1 cellular context compared by ENCODE assay signal in the genomic region with DNA sequence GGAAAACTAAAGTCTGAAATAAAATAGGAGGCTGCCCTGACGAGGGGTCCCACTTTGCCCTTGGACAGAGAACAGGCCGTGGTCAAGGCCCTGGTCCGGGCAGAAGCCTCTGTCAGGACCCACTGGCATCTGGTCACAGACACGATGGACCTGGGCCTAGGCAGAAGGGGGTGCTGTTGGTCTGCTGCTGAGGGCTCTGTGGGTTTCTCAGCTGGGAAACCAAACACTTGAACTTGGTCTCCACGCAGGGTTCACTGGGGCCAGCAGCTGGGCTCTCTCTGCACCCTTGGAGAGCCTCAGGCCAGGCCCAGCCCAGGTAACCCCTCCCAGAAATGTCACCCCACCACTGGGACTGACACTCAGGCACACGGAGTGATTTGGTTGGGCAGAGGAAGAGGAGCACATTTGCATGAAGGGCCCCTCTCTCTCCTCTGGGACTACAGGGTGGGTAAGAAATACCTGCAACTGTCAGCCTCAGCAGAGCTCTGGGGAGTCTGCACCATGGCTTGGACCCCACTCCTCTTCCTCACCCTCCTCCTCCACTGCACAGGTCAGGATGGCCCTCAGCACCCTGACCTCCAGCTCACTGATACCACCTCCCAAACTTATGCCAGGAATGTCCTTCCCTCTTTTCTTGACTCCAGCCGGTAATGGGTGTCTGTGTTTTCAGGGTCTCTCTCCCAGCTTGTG.
TF ChIP-seq lines count a peak whose summit lies in the region.

No MANE protein-coding gene starts in this region.

TF ChIP-seq in K562, 482 proteins besides CTCF, POLR2A, EP300 and RAD21 (continued from another document and continues in another):
- peak in 1 of 3 experiments; percentile 56 for TF ChIP-seq YY1 (IDR thresholded peaks at IDR 0.05; ENCODE audit: borderline replicate concordance in 1 of 3, control insufficient read depth in 1 of 3, extremely low read depth in 1 of 3, insufficient read depth in 3 of 3, insufficient read length in 1 of 3, insufficient replicate concordance in 2 of 3, low read depth in 1 of 3, low read length in 2 of 3)
- TF ChIP-seq FOXM1 (IDR thresholded peaks at IDR 0.05; ENCODE audit: low read depth) = no peak
- TF ChIP-seq FOXM1 (CRISPR knock-in tag; IDR thresholded peaks at IDR 0.05; ENCODE audit: low read depth) = no peak
- TF ChIP-seq, protein P1, sequence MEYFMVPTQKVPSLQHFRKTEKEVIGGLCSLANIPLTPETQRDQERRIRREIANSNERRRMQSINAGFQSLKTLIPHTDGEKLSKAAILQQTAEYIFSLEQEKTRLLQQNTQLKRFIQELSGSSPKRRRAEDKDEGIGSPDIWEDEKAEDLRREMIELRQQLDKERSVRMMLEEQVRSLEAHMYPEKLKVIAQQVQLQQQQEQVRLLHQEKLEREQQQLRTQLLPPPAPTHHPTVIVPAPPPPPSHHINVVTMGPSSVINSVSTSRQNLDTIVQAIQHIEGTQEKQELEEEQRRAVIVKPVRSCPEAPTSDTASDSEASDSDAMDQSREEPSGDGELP (CRISPR knock-in tag; IDR thresholded peaks at IDR 0.05; ENCODE audit: borderline replicate concordance) = peak; percentile 96
- TF ChIP-seq ESRRB (CRISPR knock-in tag; IDR thresholded peaks at IDR 0.05; ENCODE audit: borderline replicate concordance) = no peak
- no peak for TF ChIP-seq ESRRA (IDR thresholded peaks at IDR 0.05; ENCODE audit: borderline replicate concordance, low read depth)
- no peak for TF ChIP-seq SRSF7 (optimal IDR thresholded peaks at IDR 0.05; ENCODE audit: low read depth, low read length)
- TF ChIP-seq, protein P2, sequence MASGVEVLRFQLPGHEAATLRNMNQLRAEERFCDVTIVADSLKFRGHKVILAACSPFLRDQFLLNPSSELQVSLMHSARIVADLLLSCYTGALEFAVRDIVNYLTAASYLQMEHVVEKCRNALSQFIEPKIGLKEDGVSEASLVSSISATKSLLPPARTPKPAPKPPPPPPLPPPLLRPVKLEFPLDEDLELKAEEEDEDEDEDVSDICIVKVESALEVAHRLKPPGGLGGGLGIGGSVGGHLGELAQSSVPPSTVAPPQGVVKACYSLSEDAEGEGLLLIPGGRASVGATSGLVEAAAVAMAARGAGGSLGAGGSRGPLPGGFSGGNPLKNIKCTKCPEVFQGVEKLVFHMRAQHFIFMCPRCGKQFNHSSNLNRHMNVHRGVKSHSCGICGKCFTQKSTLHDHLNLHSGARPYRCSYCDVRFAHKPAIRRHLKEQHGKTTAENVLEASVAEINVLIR (CRISPR knock-in tag; IDR thresholded peaks at IDR 0.05) = no peak
- TF ChIP-seq ZNF766 (CRISPR knock-in tag; conservative IDR thresholded peaks at IDR 0.05) = peak; percentile 70; the same call in 1 of the 2 replicates
- TF ChIP-seq ZNF232 (CRISPR knock-in tag; IDR thresholded peaks at IDR 0.05) = 0 out of 2 replicates have a peak, but pooled peaks have one; percentile 36
- TF ChIP-seq ZNF263 (CRISPR knock-in tag; IDR thresholded peaks at IDR 0.05; ENCODE audit: borderline replicate concordance) = peak; percentile 49; the same call in 1 of the 2 replicates
- TF ChIP-seq ZNF77 (CRISPR knock-in tag; IDR thresholded peaks at IDR 0.05) = no peak
- no peak for TF ChIP-seq CBX2 (IDR thresholded peaks at IDR 0.05; ENCODE audit: insufficient read depth, low read length, poor library complexity, severe bottlenecking)
- TF ChIP-seq ETV5 (CRISPR knock-in tag; IDR thresholded peaks at IDR 0.05; ENCODE audit: low read depth) = peak; percentile 57; the same call in 1 of the 2 replicates
- TF ChIP-seq, protein P3, sequence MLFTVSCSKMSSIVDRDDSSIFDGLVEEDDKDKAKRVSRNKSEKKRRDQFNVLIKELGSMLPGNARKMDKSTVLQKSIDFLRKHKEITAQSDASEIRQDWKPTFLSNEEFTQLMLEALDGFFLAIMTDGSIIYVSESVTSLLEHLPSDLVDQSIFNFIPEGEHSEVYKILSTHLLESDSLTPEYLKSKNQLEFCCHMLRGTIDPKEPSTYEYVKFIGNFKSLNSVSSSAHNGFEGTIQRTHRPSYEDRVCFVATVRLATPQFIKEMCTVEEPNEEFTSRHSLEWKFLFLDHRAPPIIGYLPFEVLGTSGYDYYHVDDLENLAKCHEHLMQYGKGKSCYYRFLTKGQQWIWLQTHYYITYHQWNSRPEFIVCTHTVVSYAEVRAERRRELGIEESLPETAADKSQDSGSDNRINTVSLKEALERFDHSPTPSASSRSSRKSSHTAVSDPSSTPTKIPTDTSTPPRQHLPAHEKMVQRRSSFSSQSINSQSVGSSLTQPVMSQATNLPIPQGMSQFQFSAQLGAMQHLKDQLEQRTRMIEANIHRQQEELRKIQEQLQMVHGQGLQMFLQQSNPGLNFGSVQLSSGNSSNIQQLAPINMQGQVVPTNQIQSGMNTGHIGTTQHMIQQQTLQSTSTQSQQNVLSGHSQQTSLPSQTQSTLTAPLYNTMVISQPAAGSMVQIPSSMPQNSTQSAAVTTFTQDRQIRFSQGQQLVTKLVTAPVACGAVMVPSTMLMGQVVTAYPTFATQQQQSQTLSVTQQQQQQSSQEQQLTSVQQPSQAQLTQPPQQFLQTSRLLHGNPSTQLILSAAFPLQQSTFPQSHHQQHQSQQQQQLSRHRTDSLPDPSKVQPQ (CRISPR knock-in tag; IDR thresholded peaks at IDR 0.05; ENCODE audit: borderline replicate concordance) = no peak
- no peak for TF ChIP-seq XRCC5 (IDR thresholded peaks at IDR 0.05; ENCODE audit: low read depth, low read length)
- no peak for TF ChIP-seq HDAC3 (IDR thresholded peaks at IDR 0.05; ENCODE audit: borderline replicate concordance, partially characterized antibody)
- no peak for TF ChIP-seq EWSR1 (IDR thresholded peaks at IDR 0.05; ENCODE audit: borderline replicate concordance, low read depth, partially characterized antibody)
- TF ChIP-seq JUNB (CRISPR knock-in tag; conservative IDR thresholded peaks at IDR 0.05) = no peak
- no peak for TF ChIP-seq RBM17 (IDR thresholded peaks at IDR 0.05; ENCODE audit: borderline replicate concordance, low read depth, low read length)
- TF ChIP-seq TSHZ1 (CRISPR knock-in tag; IDR thresholded peaks at IDR 0.05) = no peak
- 0 out of 2 replicates have a peak, but pooled peaks have one; percentile 62 for TF ChIP-seq ZC3H4 (CRISPR knock-in tag; IDR thresholded peaks at IDR 0.05; ENCODE audit: borderline replicate concordance)
- TF ChIP-seq, protein P4, sequence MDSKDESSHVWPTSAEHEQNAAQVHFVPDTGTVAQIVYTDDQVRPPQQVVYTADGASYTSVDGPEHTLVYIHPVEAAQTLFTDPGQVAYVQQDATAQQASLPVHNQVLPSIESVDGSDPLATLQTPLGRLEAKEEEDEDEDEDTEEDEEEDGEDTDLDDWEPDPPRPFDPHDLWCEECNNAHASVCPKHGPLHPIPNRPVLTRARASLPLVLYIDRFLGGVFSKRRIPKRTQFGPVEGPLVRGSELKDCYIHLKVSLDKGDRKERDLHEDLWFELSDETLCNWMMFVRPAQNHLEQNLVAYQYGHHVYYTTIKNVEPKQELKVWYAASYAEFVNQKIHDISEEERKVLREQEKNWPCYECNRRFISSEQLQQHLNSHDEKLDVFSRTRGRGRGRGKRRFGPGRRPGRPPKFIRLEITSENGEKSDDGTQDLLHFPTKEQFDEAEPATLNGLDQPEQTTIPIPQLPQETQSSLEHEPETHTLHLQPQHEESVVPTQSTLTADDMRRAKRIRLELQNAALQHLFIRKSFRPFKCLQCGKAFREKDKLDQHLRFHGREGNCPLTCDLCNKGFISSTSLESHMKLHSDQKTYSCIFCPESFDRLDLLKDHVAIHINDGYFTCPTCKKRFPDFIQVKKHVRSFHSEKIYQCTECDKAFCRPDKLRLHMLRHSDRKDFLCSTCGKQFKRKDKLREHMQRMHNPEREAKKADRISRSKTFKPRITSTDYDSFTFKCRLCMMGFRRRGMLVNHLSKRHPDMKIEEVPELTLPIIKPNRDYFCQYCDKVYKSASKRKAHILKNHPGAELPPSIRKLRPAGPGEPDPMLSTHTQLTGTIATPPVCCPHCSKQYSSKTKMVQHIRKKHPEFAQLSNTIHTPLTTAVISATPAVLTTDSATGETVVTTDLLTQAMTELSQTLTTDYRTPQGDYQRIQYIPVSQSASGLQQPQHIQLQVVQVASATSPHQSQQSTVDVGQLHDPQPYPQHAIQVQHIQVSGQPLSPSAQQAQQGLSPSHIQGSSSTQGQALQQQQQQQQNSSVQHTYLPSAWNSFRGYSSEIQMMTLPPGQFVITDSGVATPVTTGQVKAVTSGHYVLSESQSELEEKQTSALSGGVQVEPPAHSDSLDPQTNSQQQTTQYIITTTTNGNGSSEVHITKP (IDR thresholded peaks at IDR 0.05; ENCODE audit: partially characterized antibody) = no peak
- TF ChIP-seq GTF2B (IDR thresholded peaks at IDR 0.05; ENCODE audit: extremely low read depth, insufficient read length) = no peak
- TF ChIP-seq BRD9 (IDR thresholded peaks at IDR 0.05; ENCODE audit: low read depth, partially characterized antibody) = no peak
